In the genomic region with DNA sequence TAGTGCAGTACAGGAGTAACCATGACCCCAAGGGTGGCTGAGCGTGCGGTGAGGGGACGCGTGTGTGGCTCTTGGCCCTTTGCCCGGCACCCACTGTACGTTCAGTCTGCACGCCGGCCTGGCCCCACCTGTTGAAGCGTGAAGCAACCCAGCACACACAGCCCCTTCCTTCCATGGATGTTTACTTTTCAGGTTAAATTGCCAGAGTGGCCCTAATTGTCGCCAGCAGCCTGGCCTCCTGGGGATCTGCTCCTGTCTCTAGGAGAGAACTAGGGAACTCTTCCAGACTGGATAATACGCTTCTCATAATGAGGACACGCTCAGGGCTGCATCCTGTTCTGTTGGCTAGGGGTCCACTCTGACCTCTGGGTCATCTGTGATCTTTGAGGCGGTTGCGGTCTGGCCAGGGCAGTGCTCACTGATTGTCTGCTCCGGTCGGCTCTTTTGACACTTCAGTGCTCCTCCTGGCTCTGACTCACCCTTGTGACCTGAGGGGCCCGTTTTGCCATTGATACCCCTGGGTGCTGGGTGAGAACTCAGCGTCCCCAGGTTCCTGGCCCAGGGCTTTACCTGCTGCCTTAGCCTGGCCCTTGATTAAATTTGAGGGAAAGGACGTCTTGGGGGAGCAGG, we compare ENCODE assay signal across 25 cellular contexts.
DNase-seq lines count a peak whose midpoint lies in the region; ATAC-seq and FAIRE-seq lines count a peak whose summit lies in the region.
"Had no signal": no experiment of that assay in that cellular context is flagged by ENCODE, and none has a peak within 500 bp of the region (broad histone marks: within the 10 kb centered on the region; RNA-seq: fewer than 3 reads in every experiment).

No MANE protein-coding gene starts in this region.

- no peak for ATAC-seq in HG03460 (IDR thresholded peaks at IDR 0.05; ENCODE audit: unreplicated experiment)
- ATAC-seq in HG02938 (IDR thresholded peaks at IDR 0.05; ENCODE audit: unreplicated experiment) = no peak
- ATAC-seq: activated T-cell treated with anti-CD3 and anti-CD28 coated beads, Interleukin-2, amount 50 U/mL, for 72 hours; GM12878; left cardiac atrium; Right ventricle myocardium inferior had no signal

- DNase-seq in DMS153 treated with DMSO at 0.1 percent for 48 hours (lab: John Stamatoyannopoulos, UW; ENCODE audit: unreplicated experiment) (peak; percentile 85), NCI-H1092 treated with DMSO at 0.1 percent for 48 hours (lab: John Stamatoyannopoulos, UW) (peak; percentile 74), NCI-H2196 (lab: John Stamatoyannopoulos, UW; ENCODE audit: unreplicated experiment) (peak; percentile 37), D341Med (ENCODE audit: low spot score) (no peak)
- DNase-seq in stimulated activated CD4-positive, alpha-beta T cell treated with anti-CD3 and anti-CD28 coated beads, Interleukin-12 subunit alpha, Interleukin-12 subunit beta, amount 100 ng/mL, for 4 hours = no peak
- DNase-seq: activated naive CD4-positive, alpha-beta T cell treated with anti-CD3 and anti-CD28 coated beads, Interleukin-2, amount 10 ng/mL, durations not matched to agents 7 days and 5 days; activated T-cell treated with anti-CD3 and anti-CD28 coated beads, Interleukin-2, amount 50 U/mL, for 72 hours; anterior cingulate cortex; CD4-positive, alpha-beta T cell; DND-41; glutamatergic neuron; GM23248; Kasumi-1; left cardiac atrium; mesenchymal stem cell; NCI-H526; occipital lobe; spleen; stimulated activated CD4-positive, alpha-beta T cell treated with anti-CD3 and anti-CD28 coated beads, Interleukin-4, amount 100 ng/mL, for 4 hours; SW 1271 had no signal

- peak; percentile 90 for FAIRE-seq in islet of Langerhans (lab: Jason Lieb, UNC)
- FAIRE-seq: GM12878 had no signal

Comparison
In these comparisons a context has a peak if more than half of its experiments do, and no peak if none do; other contexts are left out.
1. DNase-seq: peak in DMS153 treated with DMSO at 0.1 percent for 48 hours (single experiment), NCI-H1092 treated with DMSO at 0.1 percent for 48 hours (single experiment) and NCI-H2196 (single experiment); none in D341Med (single experiment) and stimulated activated CD4-positive, alpha-beta T cell treated with anti-CD3 and anti-CD28 coated beads, Interleukin-12 subunit alpha, Interleukin-12 subunit beta, amount 100 ng/mL, for 4 hours (single experiment).